ENCODE assay signal across 18 cellular contexts in genomic region chr6:112085666-112086065, GRCh38. TPM values are rescaled to one million over a fixed set of nuclear protein-coding genes. Genes with fewer than 3 reads are reported as not detected.
A peak's percentile ranks its signal among the peaks of the same experiment; 100 is the strongest.
DNase-seq lines count a peak whose midpoint lies in the region; ATAC-seq and TF ChIP-seq lines count a peak whose summit lies in the region.
"Had no signal": no experiment of that assay in that cellular context is flagged by ENCODE, and none has a peak within 500 bp of the region (broad histone marks: within the 10 kb centered on the region; RNA-seq: fewer than 3 reads in every experiment).

No MANE protein-coding gene starts in this region.

- H2AFZ ChIP-seq in Loucy (ENCODE audit: low read length): no peak overlapping the region

- TF ChIP-seq POLR2A in prostate gland (IDR thresholded peaks at IDR 0.05): no peak

- DNase-seq in Caco-2: no peak
- no peak for DNase-seq in central memory CD8-positive, alpha-beta T cell (ENCODE audit: low spot score in 2 of 2)
- DNase-seq in naive thymus-derived CD4-positive, alpha-beta T cell: no peak
- no peak for DNase-seq in SW480 (ENCODE audit: low spot score)
- no peak for DNase-seq in prostate gland (ENCODE audit: low spot score)
- DNase-seq: activated CD8-positive, alpha-beta memory T cell treated with anti-CD3 and anti-CD28 coated beads, Interleukin-2, amount 10 ng/mL, durations not matched to agents 7 days and 5 days; aorta; effector CD8-positive, alpha-beta T cell; gastrocnemius medialis; kidney glomerular epithelial cell; NCI-H1417; NCI-H446; Peyer's patch; T-helper 9 cell had no signal

- TF ChIP-seq CTCF in Caco-2 (IDR thresholded peaks at IDR 0.05; ENCODE audit: insufficient read depth in 1 of 2, low read depth in 1 of 2, low read length in 1 of 2, severe bottlenecking in 1 of 2, unreplicated experiment in 1 of 2) (no peak), Loucy (conservative IDR thresholded peaks at IDR 0.05; ENCODE audit: low read length) (no peak), prostate gland (IDR thresholded peaks at IDR 0.05) (no peak)

- intact Hi-C loops in Caco-2 (cut with micrococcal nuclease; ENCODE audit: unreplicated experiment) (loop anchor here (1.0 kb wide), 1 partner anchor 78 kb away; no protein-coding TSS in a partner anchor), prostate gland (cut with DNase I) (loop anchor here (5.0 kb wide), 1 partner anchor 77 kb away; no protein-coding TSS in a partner anchor)
- intact Hi-C loops in naive thymus-derived CD4-positive, alpha-beta T cell (cut with micrococcal nuclease): loop anchor here (2.0 to 10.0 kb wide), 8 partner anchors 199 to 1911 kb away; partner anchors contain the start of genes CDC40 (in 1 of the 2), GTF3C6 (in 1 of the 2), HDAC2 (in 1 of the 2) and REV3L (in 1 of the 2)

- no peak for ATAC-seq in central memory CD8-positive, alpha-beta T cell (replicated peaks; ENCODE audit: extremely low read depth, poor library complexity, severe bottlenecking)
- ATAC-seq in naive thymus-derived CD4-positive, alpha-beta T cell: no peak
- ATAC-seq in GM19452 (IDR thresholded peaks at IDR 0.05; ENCODE audit: unreplicated experiment): no peak
- ATAC-seq: activated CD8-positive, alpha-beta memory T cell treated with anti-CD3 and anti-CD28 coated beads, Interleukin-2, amount 10 ng/mL, durations not matched to agents 7 days and 5 days; gastrocnemius medialis had no signal

- no peak overlapping the region for H3K27ac Mint-ChIP-seq in Caco-2 (ENCODE audit: unreplicated experiment)
- H3K27ac Mint-ChIP-seq in central memory CD8-positive, alpha-beta T cell (ENCODE audit: low read depth): no peak overlapping the region
- peak overlapping the region in 4 of 9 donors; percentile 20 to 66 (median 40) for H3K27ac Mint-ChIP-seq in naive thymus-derived CD4-positive, alpha-beta T cell
- H3K27ac Mint-ChIP-seq: activated CD8-positive, alpha-beta memory T cell treated with anti-CD3 and anti-CD28 coated beads, Interleukin-2, amount 10 ng/mL, durations not matched to agents 7 days and 5 days had no signal

- no peaks in the 10 kb centered on the region for H3K9me3 ChIP-seq in Caco-2
- no peaks in the 10 kb centered on the region for H3K9me3 ChIP-seq in Loucy (ENCODE audit: insufficient read depth, low read depth, low read length)
- H3K9me3 ChIP-seq in naive thymus-derived CD4-positive, alpha-beta T cell (ENCODE audit: control insufficient read depth in 2 of 3, low read length in 3 of 3): no peaks in the 10 kb centered on the region
- H3K9me3 ChIP-seq in prostate gland: no peaks in the 10 kb centered on the region
- H3K9me3 ChIP-seq: gastrocnemius medialis, neutrophil, Peyer's patch, suprapubic skin had no signal

- peaks cover 6% of the 10 kb centered on the region for H3K36me3 Mint-ChIP-seq in Caco-2 (ENCODE audit: insufficient read depth, unreplicated experiment)
- peaks cover 7% of the 10 kb centered on the region for H3K36me3 Mint-ChIP-seq in central memory CD8-positive, alpha-beta T cell (ENCODE audit: insufficient read depth)
- peaks cover 0 to 29% (median 4%) of the 10 kb centered on the region in 5 donors for H3K36me3 Mint-ChIP-seq in naive thymus-derived CD4-positive, alpha-beta T cell

- peaks cover 10% of the 10 kb centered on the region for H3K27me3 Mint-ChIP-seq in Caco-2 (ENCODE audit: insufficient read depth, unreplicated experiment)
- H3K27me3 Mint-ChIP-seq in central memory CD8-positive, alpha-beta T cell: peaks cover 23% of the 10 kb centered on the region
- H3K27me3 Mint-ChIP-seq in naive thymus-derived CD4-positive, alpha-beta T cell: peaks cover 0 to 22% (median 0%) of the 10 kb centered on the region in 5 donors

- H3K79me2 ChIP-seq in Loucy (ENCODE audit: insufficient read depth, low read length): peaks cover 5% of the 10 kb centered on the region; the same call in 1 of the 2 replicates

- H3K27ac ChIP-seq in naive thymus-derived CD4-positive, alpha-beta T cell (ENCODE audit: low read depth, low read length): no peak overlapping the region
- no peak overlapping the region for H3K27ac ChIP-seq in prostate gland
- H3K27ac ChIP-seq: neutrophil, Peyer's patch, suprapubic skin had no signal

- peak overlapping the region; percentile 74 for H3K9ac ChIP-seq in Loucy (ENCODE audit: low read depth, low read length, poor library complexity, severe bottlenecking)

- H3K27me3 ChIP-seq in Caco-2 (replicated peaks; ENCODE audit: control insufficient read depth, insufficient read depth, low read length) (no peaks in the 10 kb centered on the region; the same call in 1 of the 2 replicates), Loucy (ENCODE audit: insufficient read depth, low read length, poor library complexity, severe bottlenecking) (no peaks in the 10 kb centered on the region), prostate gland (replicated peaks; ENCODE audit: insufficient read depth) (no peaks in the 10 kb centered on the region)
- H3K27me3 ChIP-seq in naive thymus-derived CD4-positive, alpha-beta T cell (ENCODE audit: control insufficient read depth in 2 of 2, insufficient read depth in 2 of 2, low read length in 2 of 2): peaks cover 0 to 3% of the 10 kb centered on the region in 2 donors
- H3K27me3 ChIP-seq: gastrocnemius medialis, Peyer's patch, suprapubic skin had no signal

- peaks cover 6% of the 10 kb centered on the region for H3K4me1 Mint-ChIP-seq in Caco-2 (ENCODE audit: low read depth, unreplicated experiment)
- H3K4me1 Mint-ChIP-seq in central memory CD8-positive, alpha-beta T cell: peaks cover 5% of the 10 kb centered on the region
- H3K4me1 Mint-ChIP-seq in naive thymus-derived CD4-positive, alpha-beta T cell: peaks cover 0 to 18% (median 10%) of the 10 kb centered on the region in 7 donors

- H3K9me3 Mint-ChIP-seq in Caco-2 (ENCODE audit: unreplicated experiment): no peaks in the 10 kb centered on the region
- no peaks in the 10 kb centered on the region for H3K9me3 Mint-ChIP-seq in central memory CD8-positive, alpha-beta T cell
- peaks cover 0 to 2% (median 0%) of the 10 kb centered on the region in 11 donors for H3K9me3 Mint-ChIP-seq in naive thymus-derived CD4-positive, alpha-beta T cell

- H4K20me1 ChIP-seq in Loucy (ENCODE audit: insufficient read depth, low read length, poor library complexity, severe bottlenecking): peaks cover 4% of the 10 kb centered on the region

- CTCF ChIA-PET in Caco-2 (lab: Charles Lee): interaction anchor here (2.0 kb wide), 1 partner anchor 78 kb away, joined by 16 read pairs; no protein-coding TSS in a partner anchor
- CTCF ChIA-PET in naive thymus-derived CD4-positive, alpha-beta T cell (lab: Charles Lee): interaction anchor here (0.6 to 2.0 kb wide), 3 partner anchors 78 to 690 kb away, joined by 3 to 9 read pairs (median 5); no protein-coding TSS in a partner anchor

- no peak overlapping the region for H3K4me3 ChIP-seq in Caco-2 (ENCODE audit: low read depth, low read length)
- no peak overlapping the region for H3K4me3 ChIP-seq in Loucy (ENCODE audit: low read length, poor library complexity, severe bottlenecking)
- no peak overlapping the region for H3K4me3 ChIP-seq in naive thymus-derived CD4-positive, alpha-beta T cell (ENCODE audit: low read length)
- no peak overlapping the region for H3K4me3 ChIP-seq in prostate gland

- H3K4me1 ChIP-seq in Caco-2 (peaks cover 3% of the 10 kb centered on the region; the same call in 1 of the 2 replicates), Loucy (ENCODE audit: insufficient read depth, low read length, poor library complexity, severe bottlenecking) (peaks cover 11% of the 10 kb centered on the region), prostate gland (replicated peaks) (no peaks in the 10 kb centered on the region)
- peaks cover 0 to 7% of the 10 kb centered on the region in 2 donors for H3K4me1 ChIP-seq in naive thymus-derived CD4-positive, alpha-beta T cell (ENCODE audit: control insufficient read depth in 2 of 2, insufficient read depth in 2 of 2, low read length in 2 of 2)

- peak overlapping the region; percentile 19 for H3K4me3 Mint-ChIP-seq in Caco-2 (ENCODE audit: unreplicated experiment)
- peak overlapping the region; percentile 8 for H3K4me3 Mint-ChIP-seq in central memory CD8-positive, alpha-beta T cell
- H3K4me3 Mint-ChIP-seq in naive thymus-derived CD4-positive, alpha-beta T cell: peak overlapping the region in 9 of 10 donors; percentile 23 to 68 (median 50)
- H3K4me3 Mint-ChIP-seq: activated CD8-positive, alpha-beta memory T cell treated with anti-CD3 and anti-CD28 coated beads, Interleukin-2, amount 10 ng/mL, durations not matched to agents 7 days and 5 days had no signal

- H3K9me2 ChIP-seq in Loucy (replicated peaks; ENCODE audit: low read depth, low read length): no peaks in the 10 kb centered on the region

- no peaks in the 10 kb centered on the region for H3F3A ChIP-seq in Loucy (ENCODE audit: low read depth)

- POLR2A ChIA-PET in Caco-2 (lab: Charles Lee): no interaction called here
- POLR2A ChIA-PET in naive thymus-derived CD4-positive, alpha-beta T cell (lab: Charles Lee): interaction anchor here (0.9 to 1.0 kb wide), 2 partner anchors 13 to 147 kb away, joined by 3 to 4 read pairs; no protein-coding TSS in a partner anchor

- WGBS in prostate gland: 83% methylated on average over 4 of the region's 4 CpGs

- no TSS peak for BruUV-seq in Caco-2 (replicated peaks; lab: Mats Ljungman, UMichigan)

- H3K36me3 ChIP-seq in Caco-2 (ENCODE audit: control insufficient read depth, insufficient read depth, low read length) (no peaks in the 10 kb centered on the region), Loucy (ENCODE audit: insufficient read depth, low read length) (no peaks in the 10 kb centered on the region), prostate gland (no peaks in the 10 kb centered on the region)
- peaks cover 0 to 9% (median 0%) of the 10 kb centered on the region in 3 experiments for H3K36me3 ChIP-seq in naive thymus-derived CD4-positive, alpha-beta T cell (ENCODE audit: control insufficient read depth in 2 of 3, insufficient read depth in 3 of 3, low read length in 3 of 3)
- H3K36me3 ChIP-seq: neutrophil had no signal

- peak overlapping the region; percentile 90 for H3K4me2 ChIP-seq in Loucy (ENCODE audit: low read depth, low read length, poor library complexity, severe bottlenecking)

RNA-seq across cellular contexts. Expression of gene TUBE1, which starts 1.6 kb away (rescaled TPM):
- total RNA-seq in Caco-2 (2022) (26.3 and 30.8 TPM in 2 replicates), prostate gland (10 to 100 TPM; 20.5 to 36.8 TPM)
- total RNA-seq in naive thymus-derived CD4-positive, alpha-beta T cell: 10 to 100 TPM; 19.3 to 50.0 (median 35.1) TPM
- 10 to 100 TPM; 13.4 to 16.1 TPM for polyA plus RNA-seq in naive thymus-derived CD4-positive, alpha-beta T cell

RNA-seq across cellular contexts. Expression of gene FAM229B, which starts 1.7 kb away (rescaled TPM):
- total RNA-seq in Caco-2 (2022) (1.9 and 2.0 TPM in 2 replicates), prostate gland (10 to 100 TPM; 13.7 to 32.2 TPM)
- total RNA-seq in naive thymus-derived CD4-positive, alpha-beta T cell: 1 to 10 TPM in 4 of 5 experiments, under 1 TPM in 1; 0.70 to 5.8 (median 2.0) TPM
- polyA plus RNA-seq in naive thymus-derived CD4-positive, alpha-beta T cell: 10 to 100 TPM; 10.8 to 14.1 TPM

RNA-seq across cellular contexts. Expression of gene CCN6, which starts 31.8 kb away (rescaled TPM):
- total RNA-seq in Caco-2 (2022) (not detected in 2 replicates), prostate gland (under 1 TPM in 1 of 2 donors, not detected in 1; 0.62 TPM)
- not detected for total RNA-seq in naive thymus-derived CD4-positive, alpha-beta T cell
- under 1 TPM in 1 of 2 donors, not detected in 1; 0.13 TPM for polyA plus RNA-seq in naive thymus-derived CD4-positive, alpha-beta T cell
- total RNA-seq: activated CD8-positive, alpha-beta memory T cell treated with anti-CD3 and anti-CD28 coated beads, Interleukin-2, amount 10 ng/mL, durations not matched to agents 7 days and 5 days; aorta; gastrocnemius medialis; Peyer's patch had no signal
- polyA plus RNA-seq: aorta had no signal
